In genomic region chr7:75690121-75690523, GRCh38 we compare ENCODE assay signal across 35 cellular contexts. TPM values are rescaled to one million over a fixed set of nuclear protein-coding genes. Genes with fewer than 3 reads are reported as not detected.
DNase-seq lines count a peak whose midpoint lies in the region; ATAC-seq, FAIRE-seq and TF ChIP-seq lines count a peak whose summit lies in the region.
"Had no signal": no experiment of that assay in that cellular context is flagged by ENCODE, and none has a peak within 500 bp of the region (broad histone marks: within the 10 kb centered on the region; RNA-seq: fewer than 3 reads in every experiment).

No MANE protein-coding gene starts in this region.

- CTCF ChIA-PET in GM12878 (lab: Yijun Ruan, JAX): no interaction called here
- CTCF ChIA-PET in activated naive CD4-positive, alpha-beta T cell treated with anti-CD3 and anti-CD28 coated beads, Interleukin-2, amount 10 ng/mL, durations not matched to agents 7 days and 5 days (lab: Charles Lee): no interaction called here

- H4K8ac ChIP-seq in H9 (replicated peaks; ENCODE audit: insufficient read length, low read depth, low read length): no peak overlapping the region

- H3K23ac ChIP-seq in H9 (ENCODE audit: insufficient read length, low read depth, low read length): no peak overlapping the region

- no peak overlapping the region for H2BK5ac ChIP-seq in H9 (ENCODE audit: insufficient read length, low read length)

- peak overlapping the region in 2 of 3 experiments; percentile 18 to 88; a peak in 3 of 7 replicates for H3K27ac Mint-ChIP-seq in H9
- H3K27ac Mint-ChIP-seq in activated naive CD4-positive, alpha-beta T cell treated with anti-CD3 and anti-CD28 coated beads, Interleukin-2, amount 10 ng/mL, durations not matched to agents 7 days and 5 days: no peak overlapping the region
- H3K27ac Mint-ChIP-seq: activated CD4-positive, alpha-beta T cell treated with anti-CD3 and anti-CD28 coated beads for 36 hours; activated CD8-positive, alpha-beta T cell treated with anti-CD3 and anti-CD28 coated beads, Interleukin-2, amount 10 ng/mL, durations not matched to agents 7 days and 5 days; activated naive CD4-positive, alpha-beta T cell treated with anti-CD3 and anti-CD28 coated beads, Interleukin-2, amount 50 U/mL, for 24 hours; activated T-helper 17 cell treated with anti-CD3 and anti-CD28 coated beads, Interleukin-2, amount 50 U/mL, for 72 hours; CD14-positive monocyte had no signal

- no peak overlapping the region for H2AFZ ChIP-seq in H9 (ENCODE audit: low read length)
- H2AFZ ChIP-seq in GM12878 (ENCODE audit: control insufficient read depth, low read depth, low read length): no peak overlapping the region

- H3K27ac ChIP-seq in H9 (ENCODE audit: insufficient read length, low read depth, low read length) (no peak overlapping the region), GM12878 (ENCODE audit: control insufficient read depth, insufficient read depth) (no peak overlapping the region), substantia nigra (ENCODE audit: low read depth, low read length, poor library complexity, severe bottlenecking) (peak overlapping the region; percentile 97)
- H3K27ac ChIP-seq: colonic mucosa, epithelial cell of prostate, pancreas, testis had no signal

- no peak overlapping the region for H4K5ac ChIP-seq in H9 (ENCODE audit: insufficient read length, low read depth, low read length)

- H3K79me2 ChIP-seq in H9 (ENCODE audit: insufficient read depth, low read length): no peaks in the 10 kb centered on the region
- no peaks in the 10 kb centered on the region for H3K79me2 ChIP-seq in GM12878 (ENCODE audit: control insufficient read depth, insufficient read depth, low read length)

- H2BK20ac ChIP-seq in H9 (ENCODE audit: low read depth, low read length, poor library complexity, severe bottlenecking): no peak overlapping the region

- H3K4me1 ChIP-seq in H9 (ENCODE audit: insufficient read depth, low read length): no peaks in the 10 kb centered on the region
- peaks cover 14% of the 10 kb centered on the region for H3K4me1 ChIP-seq in GM12878 (ENCODE audit: control insufficient read depth, insufficient read depth, low read length)
- H3K4me1 ChIP-seq: colonic mucosa, pancreas had no signal

- H2AK5ac ChIP-seq in H9 (ENCODE audit: insufficient read length, low read length): no peak overlapping the region

- no peak overlapping the region for H3K4me3 ChIP-seq in GM12878
- H3K4me3 ChIP-seq: colonic mucosa, lung, mucosa of descending colon, pancreas, testis had no signal

- SMC1A ChIA-PET in GM12878 (lab: Charles Lee; ENCODE audit: uncharacterized antibody, unreplicated experiment): no interaction called here

- no peak for FAIRE-seq in GM12878 (lab: Jason Lieb, UNC)
- FAIRE-seq: pancreas, small intestine, urothelium cell line had no signal

- WGBS in H9 (ENCODE audit: extremely low coverage, insufficient read length, low lambda C conversion rate): no CpG with 5 or more reads among the region's 5 CpGs
- WGBS in GM12878 (ENCODE audit: insufficient coverage, insufficient replicate concordance, low lambda C conversion rate, missing lambda C conversion rate): 42% methylated on average over 5 of the region's 5 CpGs

- ATAC-seq in GM12878 (peak; percentile 67), HG02885 (IDR thresholded peaks at IDR 0.05; ENCODE audit: poor library complexity, unreplicated experiment) (no peak)
- ATAC-seq: activated CD4-positive, alpha-beta T cell treated with anti-CD3 and anti-CD28 coated beads for 36 hours; activated CD8-positive, alpha-beta T cell treated with anti-CD3 and anti-CD28 coated beads, Interleukin-2, amount 10 ng/mL, durations not matched to agents 7 days and 5 days; activated T-helper 17 cell treated with anti-CD3 and anti-CD28 coated beads, Interleukin-2, amount 50 U/mL, for 72 hours; left cardiac atrium; mucosa of descending colon; pancreas had no signal

- H2BK120ac ChIP-seq in H9 (ENCODE audit: low read depth, low read length, poor library complexity, severe bottlenecking): no peak overlapping the region

- no peak for TF ChIP-seq POLR2A in GM12878 (IDR thresholded peaks at IDR 0.05; ENCODE audit: low read depth, low read length)

- no peaks in the 10 kb centered on the region for H3K23me2 ChIP-seq in H9 (ENCODE audit: insufficient read length, low read depth, low read length, poor library complexity, severe bottlenecking)

- H3K9ac ChIP-seq in H9 (ENCODE audit: extremely low read depth, insufficient read length, low read length) (no peak overlapping the region), GM12878 (ENCODE audit: control insufficient read depth, insufficient read depth, low read length) (no peak overlapping the region)

- no peak overlapping the region for H3T11ph ChIP-seq in H9 (ENCODE audit: low read length)

- H3K4me2 ChIP-seq in H9 (ENCODE audit: insufficient read depth, insufficient read length, low read length): no peak overlapping the region
- no peak overlapping the region for H3K4me2 ChIP-seq in GM12878 (ENCODE audit: control insufficient read depth, insufficient read depth)

- H3K4me3 Mint-ChIP-seq in H9: no peak overlapping the region; a peak in 1 of 5 replicates
- H3K4me3 Mint-ChIP-seq in activated naive CD4-positive, alpha-beta T cell treated with anti-CD3 and anti-CD28 coated beads, Interleukin-2, amount 10 ng/mL, durations not matched to agents 7 days and 5 days: no peak overlapping the region
- H3K4me3 Mint-ChIP-seq: activated CD4-positive, alpha-beta T cell treated with anti-CD3 and anti-CD28 coated beads for 36 hours; activated CD8-positive, alpha-beta T cell treated with anti-CD3 and anti-CD28 coated beads, Interleukin-2, amount 10 ng/mL, durations not matched to agents 7 days and 5 days; activated naive CD4-positive, alpha-beta T cell treated with anti-CD3 and anti-CD28 coated beads, Interleukin-2, amount 50 U/mL, for 24 hours; activated T-helper 17 cell treated with anti-CD3 and anti-CD28 coated beads, Interleukin-2, amount 50 U/mL, for 72 hours; CD14-positive monocyte; neural crest cell had no signal

- H3K9me3 ChIP-seq in H9 (ENCODE audit: control insufficient read depth, low read depth, low read length) (no peaks in the 10 kb centered on the region), GM12878 (replicated peaks; ENCODE audit: control insufficient read depth, insufficient read depth, low read length) (no peaks in the 10 kb centered on the region)
- H3K9me3 ChIP-seq: colonic mucosa, mucosa of descending colon, pancreas, testis had no signal

- POLR2A ChIA-PET in GM12878 (lab: Charles Lee): no interaction called here

- H4K20me1 ChIP-seq in H9 (ENCODE audit: control insufficient read depth, insufficient read depth, insufficient read length) (no peaks in the 10 kb centered on the region), GM12878 (ENCODE audit: control insufficient read depth, insufficient read depth) (no peaks in the 10 kb centered on the region)

- intact Hi-C loops in GM12878 (cut with micrococcal nuclease; ENCODE audit: unreplicated experiment): no loop called here

- no peaks in the 10 kb centered on the region; the same call in none of the 2 replicates for H3K27me3 Mint-ChIP-seq in H9 (ENCODE audit: low read depth)
- peaks cover 33% of the 10 kb centered on the region for H3K27me3 Mint-ChIP-seq in activated naive CD4-positive, alpha-beta T cell treated with anti-CD3 and anti-CD28 coated beads, Interleukin-2, amount 10 ng/mL, durations not matched to agents 7 days and 5 days
- H3K27me3 Mint-ChIP-seq: activated T-helper 17 cell treated with anti-CD3 and anti-CD28 coated beads, Interleukin-2, amount 50 U/mL, for 72 hours had no signal

- no peak for TF ChIP-seq EP300 in GM12878 (IDR thresholded peaks at IDR 0.05; ENCODE audit: borderline replicate concordance in 1 of 2, control insufficient read depth in 1 of 2, low read depth in 2 of 2, low read length in 2 of 2)

- no peak overlapping the region for H3K56ac ChIP-seq in H9 (ENCODE audit: insufficient read length, low read depth, low read length)

- H3K79me1 ChIP-seq in H9 (ENCODE audit: insufficient read depth, low read depth, low read length, poor library complexity, severe bottlenecking): no peaks in the 10 kb centered on the region

- DNase-seq in NCI-H2107 treated with DMSO at 0.1 percent for 48 hours (lab: John Stamatoyannopoulos, UW; ENCODE audit: unreplicated experiment) (peak; percentile 39), NCI-H2107 (lab: John Stamatoyannopoulos, UW) (no peak), H9 (no peak), GM12878 (ENCODE audit: low read depth, low spot score) (peak; percentile 13), substantia nigra (lab: John Stamatoyannopoulos, UW) (no peak)
- no peak for DNase-seq in activated naive CD4-positive, alpha-beta T cell treated with anti-CD3 and anti-CD28 coated beads, Interleukin-2, amount 10 ng/mL, durations not matched to agents 7 days and 5 days
- no peak for DNase-seq in effector CD4-positive, alpha-beta T cell
- DNase-seq: activated CD4-positive, alpha-beta T cell treated with anti-CD3 and anti-CD28 coated beads for 36 hours; activated CD8-positive, alpha-beta T cell treated with anti-CD3 and anti-CD28 coated beads, Interleukin-2, amount 10 ng/mL, durations not matched to agents 7 days and 5 days; aorta; Calu3; colonic mucosa; DMS79; effector memory CD4-positive, alpha-beta T cell; GDM1; GOT3; Karpas-422; left cardiac atrium; mucosa of descending colon; NCI-H1417 treated with DMSO at 0.1 percent for 48 hours; NCI-H345; NCI-H774; pancreas; small intestine; stimulated activated naive CD4-positive, alpha-beta T cell; SW 1271; testis had no signal

- H2BK15ac ChIP-seq in H9 (ENCODE audit: low read depth, low read length): no peak overlapping the region

- peaks cover 7 to 17% of the 10 kb centered on the region in 2 experiments for H3K4me1 Mint-ChIP-seq in H9
- no peaks in the 10 kb centered on the region for H3K4me1 Mint-ChIP-seq in activated naive CD4-positive, alpha-beta T cell treated with anti-CD3 and anti-CD28 coated beads, Interleukin-2, amount 10 ng/mL, durations not matched to agents 7 days and 5 days
- H3K4me1 Mint-ChIP-seq: activated CD4-positive, alpha-beta T cell treated with anti-CD3 and anti-CD28 coated beads for 36 hours; activated naive CD4-positive, alpha-beta T cell treated with anti-CD3 and anti-CD28 coated beads, Interleukin-2, amount 50 U/mL, for 24 hours; activated T-helper 17 cell treated with anti-CD3 and anti-CD28 coated beads, Interleukin-2, amount 50 U/mL, for 72 hours; neural crest cell had no signal

- H3K36me3 Mint-ChIP-seq in H9 (ENCODE audit: insufficient read depth in 1 of 3, low read depth in 3 of 3): no peaks in the 10 kb centered on the region
- no peaks in the 10 kb centered on the region for H3K36me3 Mint-ChIP-seq in activated naive CD4-positive, alpha-beta T cell treated with anti-CD3 and anti-CD28 coated beads, Interleukin-2, amount 10 ng/mL, durations not matched to agents 7 days and 5 days
- H3K36me3 Mint-ChIP-seq: activated naive CD4-positive, alpha-beta T cell treated with anti-CD3 and anti-CD28 coated beads, Interleukin-2, amount 50 U/mL, for 24 hours had no signal

- H3K27me3 ChIP-seq in H9 (ENCODE audit: insufficient read depth, low read length): no peaks in the 10 kb centered on the region
- no peaks in the 10 kb centered on the region for H3K27me3 ChIP-seq in GM12878 (replicated peaks in 1 of 2; ENCODE audit: control insufficient read depth in 2 of 2, insufficient read depth in 2 of 2, low read length in 1 of 2)
- H3K27me3 ChIP-seq: colonic mucosa, pancreas, testis had no signal

- H3K4ac ChIP-seq in H9 (ENCODE audit: low read depth, low read length): no peak overlapping the region

- H3K18ac ChIP-seq in H9 (ENCODE audit: insufficient read length, low read depth, low read length): no peak overlapping the region

- TF ChIP-seq RAD21 in GM12878 (IDR thresholded peaks at IDR 0.05; ENCODE audit: insufficient read depth, low read depth, low read length): no peak

- no peak overlapping the region for H3K14ac ChIP-seq in H9 (ENCODE audit: insufficient read depth, low read length)

- in situ Hi-C loops in GM12878 (cut with MboI): no loop called here

- RAD21 ChIA-PET in GM12878 (lab: Charles Lee; ENCODE audit: unreplicated experiment): interaction anchor here (1.0 kb wide), 1 partner anchor 72 kb away, joined by 5 read pairs; no protein-coding TSS in a partner anchor

- H2BK12ac ChIP-seq in H9 (ENCODE audit: insufficient read length, low read depth, low read length): no peak overlapping the region

- no peak for TF ChIP-seq CTCF in H9 (conservative IDR thresholded peaks at IDR 0.05)
- no peak for TF ChIP-seq CTCF in GM12878 (IDR thresholded peaks at IDR 0.05 in 2 of 3, conservative IDR thresholded peaks at IDR 0.05 in 1 of 3; ENCODE audit: control insufficient read depth in 2 of 3, extremely low read depth in 1 of 3, insufficient read depth in 1 of 3, low read depth in 3 of 3, low read length in 3 of 3)

- no peaks in the 10 kb centered on the region for H3K9me3 Mint-ChIP-seq in H9
- no peaks in the 10 kb centered on the region for H3K9me3 Mint-ChIP-seq in activated naive CD4-positive, alpha-beta T cell treated with anti-CD3 and anti-CD28 coated beads, Interleukin-2, amount 10 ng/mL, durations not matched to agents 7 days and 5 days
- H3K9me3 Mint-ChIP-seq: activated naive CD4-positive, alpha-beta T cell treated with anti-CD3 and anti-CD28 coated beads, Interleukin-2, amount 50 U/mL, for 24 hours; activated T-helper 17 cell treated with anti-CD3 and anti-CD28 coated beads, Interleukin-2, amount 50 U/mL, for 72 hours; CD14-positive monocyte; neural crest cell had no signal

- no peak overlapping the region for H4K91ac ChIP-seq in H9 (ENCODE audit: insufficient read length, low read depth, low read length)

- BruUV-seq in GM12878 (replicated peaks; lab: Mats Ljungman, UMichigan): no TSS peak

- H3K36me3 ChIP-seq in GM12878 (ENCODE audit: control insufficient read depth in 2 of 2, insufficient read depth in 2 of 2, low read length in 1 of 2): no peaks in the 10 kb centered on the region
- H3K36me3 ChIP-seq: colonic mucosa, pancreas had no signal

RNA-seq across cellular contexts. Expression of gene HIP1, which starts 48.6 kb away (rescaled TPM):
- total RNA-seq in H9 (2021) (82.7 and 87.5 TPM in 2 replicates), GM12878 (2014; rRNA removed) (4.0 and 5.0 TPM in 2 replicates), GM12878 (2014; rRNA removed; fragmentation: Illumina TruSeq; extraction: Trizol) (3.9 and 4.2 TPM in 2 replicates), GM12878 (2021) (6.6 and 9.7 TPM in 2 replicates)
- 7.2 and 8.1 TPM in 2 replicates for total RNA-seq in GM12878 (2013; cell fraction: nucleolus; rRNA removed)
- polyA plus RNA-seq in GM12878 (2011; ENCODE audit: low read depth): 0.84 TPM
- polyA plus RNA-seq in GM12878 (2011; rRNA removed) (1.8 and 2.5 TPM in 2 replicates), GM12878 (2014; fragmentation: Illumina TruSeq; extraction: Trizol) (5.1 and 6.0 TPM in 2 replicates), GM12878 (2014; fragmentation: Nextera tagmentation; extraction: Ambion mirVana) (1 to 10 TPM; 1.2 to 1.5 TPM), GM12878 (2014; rRNA removed) (4.7 and 6.0 TPM in 2 replicates), GM12878 (2016; fragmentation: Nextera tagmentation; extraction: Ambion mirVana) (1 to 10 TPM; 1.2 to 2.4 TPM)
- 2.4 and 3.0 TPM in 2 replicates for polyA plus RNA-seq in GM12878 (2011; cell fraction: cytosol; rRNA removed)
- polyA plus RNA-seq in GM12878 (2011; cell fraction: nucleus; rRNA removed): 1.5 and 1.9 TPM in 2 replicates
- polyA plus RNA-seq in GM12878 (2012): 1.7 and 2.3 TPM in 2 replicates
- 5.0 and 5.9 TPM in 2 replicates for polyA minus RNA-seq in GM12878 (2011; rRNA and poly(A)+ RNA removed)
- 1.7 and 2.5 TPM in 2 replicates for polyA minus RNA-seq in GM12878 (2011; cell fraction: cytosol; rRNA and poly(A)+ RNA removed)
- 2.2 and 3.9 TPM in 2 replicates for polyA minus RNA-seq in GM12878 (2011; cell fraction: nucleus; rRNA and poly(A)+ RNA removed)

Comparison
In these comparisons a context has a peak if more than half of its experiments do, and no peak if none do; other contexts are left out.
1. DNase-seq: peak in NCI-H2107 treated with DMSO at 0.1 percent for 48 hours (single experiment) and GM12878 (single experiment); none in NCI-H2107 (single experiment), H9 (single experiment), substantia nigra (0 of 49), activated naive CD4-positive, alpha-beta T cell treated with anti-CD3 and anti-CD28 coated beads, Interleukin-2, amount 10 ng/mL, durations not matched to agents 7 days and 5 days (single experiment) and effector CD4-positive, alpha-beta T cell (single experiment).